ENCODE assay signal across 18 cellular contexts in genomic region chr4:55440786-55441185, GRCh38. TPM values are rescaled to one million over a fixed set of nuclear protein-coding genes. Genes with fewer than 3 reads are reported as not detected.
DNase-seq lines count a peak whose midpoint lies in the region; ATAC-seq lines count a peak whose summit lies in the region.
"Had no signal": no experiment of that assay in that cellular context is flagged by ENCODE, and none has a peak within 500 bp of the region (broad histone marks: within the 10 kb centered on the region; RNA-seq: fewer than 3 reads in every experiment).

No MANE protein-coding gene starts in this region.

- H3K9me2 ChIP-seq in GM23248 (ENCODE audit: insufficient read depth), result no peaks in the 10 kb centered on the region

- peak overlapping the region; percentile 5 for H3K27ac Mint-ChIP-seq in activated T-cell treated with anti-CD3 and anti-CD28 coated beads, Interleukin-2, amount 50 U/mL, for 72 hours
- H3K27ac Mint-ChIP-seq in activated T-helper 17 cell treated with anti-CD3 and anti-CD28 coated beads, Interleukin-2, amount 50 U/mL, for 72 hours, result peak overlapping the region; percentile 41

- H2BK5ac ChIP-seq in trophoblast cell (ENCODE audit: low read depth, low read length, poor library complexity), result no peak overlapping the region

- H4K20me1 ChIP-seq in GM23248 (ENCODE audit: insufficient read depth), result no peaks in the 10 kb centered on the region

- no peak overlapping the region for H2BK12ac ChIP-seq in trophoblast cell (ENCODE audit: low read length)

- H3K4me2 ChIP-seq in trophoblast cell (ENCODE audit: low read length) (no peak overlapping the region), GM23248 (ENCODE audit: unreplicated experiment) (no peak overlapping the region)
- H3K4me2 ChIP-seq: KMS-11 had no signal

- peaks cover 8 to 9% of the 10 kb centered on the region in 2 experiments for H3K36me3 ChIP-seq in trophoblast cell (ENCODE audit: control insufficient read depth in 1 of 2, insufficient read depth in 2 of 2, low read length in 2 of 2)
- H3K36me3 ChIP-seq in GM23248 (ENCODE audit: low read depth), result peaks cover 17% of the 10 kb centered on the region

- peak overlapping the region; percentile 48 for H3K9ac ChIP-seq in trophoblast cell (ENCODE audit: low read length)
- H3K9ac ChIP-seq in GM23248, result no peak overlapping the region
- H3K9ac ChIP-seq: KMS-11 had no signal

- no peaks in the 10 kb centered on the region for H3K27me3 Mint-ChIP-seq in activated T-cell treated with anti-CD3 and anti-CD28 coated beads, Interleukin-2, amount 50 U/mL, for 72 hours (ENCODE audit: low read depth)
- H3K27me3 Mint-ChIP-seq in activated T-helper 17 cell treated with anti-CD3 and anti-CD28 coated beads, Interleukin-2, amount 50 U/mL, for 72 hours, result no peaks in the 10 kb centered on the region

- in situ Hi-C loops in GM23248 (cut with MboI), result loop anchor here (25.0 kb wide), 1 partner anchor 422 kb away; the partner anchor contains the start of gene EXOC1

- no peak overlapping the region for H3K14ac ChIP-seq in trophoblast cell (ENCODE audit: low read length)

- H3K4ac ChIP-seq in trophoblast cell (ENCODE audit: low read depth, low read length), result no peak overlapping the region

- no peak overlapping the region for H4K8ac ChIP-seq in trophoblast cell (ENCODE audit: low read depth, low read length)

- H2AK5ac ChIP-seq in trophoblast cell (ENCODE audit: low read length), result no peak overlapping the region

- H4K12ac ChIP-seq in trophoblast cell (ENCODE audit: low read depth, low read length), result no peak overlapping the region

- H3K27ac ChIP-seq in trophoblast cell (ENCODE audit: low read depth, low read length) (no peak overlapping the region), GM23248 (no peak overlapping the region)
- H3K27ac ChIP-seq: KMS-11, RWPE1, SJCRH30 had no signal

- H3K4me3 ChIP-seq in trophoblast cell (ENCODE audit: low read depth, low read length) (no peak overlapping the region), GM23248 (no peak overlapping the region)
- H3K4me3 ChIP-seq: SJCRH30 had no signal

- H3K9me3 ChIP-seq in trophoblast cell (ENCODE audit: insufficient read depth, low read depth, low read length), result no peaks in the 10 kb centered on the region
- no peaks in the 10 kb centered on the region for H3K9me3 ChIP-seq in GM23248 (ENCODE audit: low read depth)
- H3K9me3 ChIP-seq: Caco-2, SJCRH30 had no signal

- H3K79me2 ChIP-seq in trophoblast cell (ENCODE audit: control insufficient read depth, insufficient read depth, low read length, poor library complexity) (no peaks in the 10 kb centered on the region), GM23248 (ENCODE audit: insufficient read depth) (no peaks in the 10 kb centered on the region)

- H3K23ac ChIP-seq in trophoblast cell (ENCODE audit: low read length), result no peak overlapping the region

- H2AFZ ChIP-seq in trophoblast cell (ENCODE audit: insufficient read depth, low read length, poor library complexity), result no peak overlapping the region
- no peak overlapping the region for H2AFZ ChIP-seq in GM23248

- no peak overlapping the region for H2BK120ac ChIP-seq in trophoblast cell (ENCODE audit: insufficient read depth, low read length, poor library complexity)

- DNase-seq in activated T-cell treated with anti-CD3 and anti-CD28 coated beads, Interleukin-2, amount 50 U/mL, for 72 hours, result no peak
- DNase-seq in activated T-cell treated with anti-CD3 and anti-CD28 coated beads, Interleukin-2, amount 50 U/mL, for 1 hour, result no peak
- DNase-seq in trophoblast cell (no peak), GM23248 (no peak), AG20443 (ENCODE audit: low spot score) (no peak)
- DNase-seq: Caco-2, DMS153, NCI-H1048, NCI-H146, NCI-H2081, NCI-H774, PC-3, SJCRH30 had no signal

- H3K36me3 Mint-ChIP-seq in activated T-cell treated with anti-CD3 and anti-CD28 coated beads, Interleukin-2, amount 50 U/mL, for 72 hours (ENCODE audit: insufficient read depth in 2 of 2), result peaks cover 4 to 14% of the 10 kb centered on the region in 2 donors
- H3K36me3 Mint-ChIP-seq in activated T-helper 17 cell treated with anti-CD3 and anti-CD28 coated beads, Interleukin-2, amount 50 U/mL, for 72 hours (ENCODE audit: low read depth), result peaks cover 80% of the 10 kb centered on the region

- no CpG with 5 or more reads among the region's 2 CpGs for WGBS in trophoblast cell (ENCODE audit: extremely low coverage, insufficient coverage, insufficient read length)
- 97 to 98% methylated on average over 2 of the region's 2 CpGs for WGBS in GM23248 (ENCODE audit: low coverage in 1 of 2, low lambda C conversion rate in 2 of 2, missing lambda C conversion rate in 2 of 2), 2 experiments

- H3K9me3 Mint-ChIP-seq in activated T-cell treated with anti-CD3 and anti-CD28 coated beads, Interleukin-2, amount 50 U/mL, for 72 hours, result no peaks in the 10 kb centered on the region
- H3K9me3 Mint-ChIP-seq in activated T-helper 17 cell treated with anti-CD3 and anti-CD28 coated beads, Interleukin-2, amount 50 U/mL, for 72 hours, result no peaks in the 10 kb centered on the region

- no peaks in the 10 kb centered on the region for H3K4me1 ChIP-seq in trophoblast cell (ENCODE audit: control insufficient read depth in 1 of 2, insufficient read depth in 2 of 2, low read length in 2 of 2)
- H3K4me1 ChIP-seq in GM23248 (ENCODE audit: insufficient read depth), result peaks cover 20% of the 10 kb centered on the region
- H3K4me1 ChIP-seq: SJCRH30 had no signal

- no peak for ATAC-seq in activated T-cell treated with anti-CD3 and anti-CD28 coated beads, Interleukin-2, amount 50 U/mL, for 72 hours (replicated peaks in 1 of 2)
- peak; percentile 63 for ATAC-seq in HG02610 (IDR thresholded peaks at IDR 0.05; ENCODE audit: unreplicated experiment)
- no peak for ATAC-seq in activated T-helper 17 cell treated with anti-CD3 and anti-CD28 coated beads, Interleukin-2, amount 50 U/mL, for 72 hours (replicated peaks)
- ATAC-seq in HG02642 (IDR thresholded peaks at IDR 0.05; ENCODE audit: poor library complexity, unreplicated experiment), result no peak
- ATAC-seq: PC-3 had no signal

- H4K91ac ChIP-seq in trophoblast cell (ENCODE audit: low read depth, low read length), result no peak overlapping the region

- H3K4me3 Mint-ChIP-seq in activated T-cell treated with anti-CD3 and anti-CD28 coated beads, Interleukin-2, amount 50 U/mL, for 72 hours, result no peak overlapping the region
- no peak overlapping the region for H3K4me3 Mint-ChIP-seq in activated T-helper 17 cell treated with anti-CD3 and anti-CD28 coated beads, Interleukin-2, amount 50 U/mL, for 72 hours

- no peak overlapping the region for H3K18ac ChIP-seq in trophoblast cell (ENCODE audit: low read length)

- no peaks in the 10 kb centered on the region for H3K27me3 ChIP-seq in trophoblast cell (ENCODE audit: insufficient read depth, low read length)
- no peaks in the 10 kb centered on the region for H3K27me3 ChIP-seq in GM23248 (replicated peaks; ENCODE audit: insufficient read depth)
- H3K27me3 ChIP-seq: SJCRH30 had no signal

- peaks cover 65% of the 10 kb centered on the region for H3F3A ChIP-seq in GM23248 (ENCODE audit: insufficient read depth)

- no peaks in the 10 kb centered on the region for H3K4me1 Mint-ChIP-seq in activated T-cell treated with anti-CD3 and anti-CD28 coated beads, Interleukin-2, amount 50 U/mL, for 72 hours (ENCODE audit: low read depth)
- H3K4me1 Mint-ChIP-seq in activated T-helper 17 cell treated with anti-CD3 and anti-CD28 coated beads, Interleukin-2, amount 50 U/mL, for 72 hours, result peaks cover 8% of the 10 kb centered on the region

- no peaks in the 10 kb centered on the region for H3K79me1 ChIP-seq in trophoblast cell (ENCODE audit: low read length)

RNA-seq across cellular contexts. Expression of gene TMEM165, which starts 45.0 kb away (rescaled TPM):
- total RNA-seq in activated T-cell treated with anti-CD3 and anti-CD28 coated beads, Interleukin-2, amount 50 U/mL, for 72 hours, result 10 to 100 TPM; 65.8 to 65.9 TPM
- 10 to 100 TPM; 60.5 to 81.9 TPM for total RNA-seq in activated T-helper 17 cell treated with anti-CD3 and anti-CD28 coated beads, Interleukin-2, amount 50 U/mL, for 72 hours
- 51.4 and 53.4 TPM in 2 replicates for polyA plus RNA-seq in trophoblast cell (2013)
- 217 and 271 TPM in 2 replicates for total RNA-seq in GM23248 (2014; rRNA removed; shearing (Covaris generic))
- polyA plus RNA-seq in GM23248 (2016; fragmentation: Nextera tagmentation; extraction: Ambion mirVana), result 188 and 193 TPM in 2 replicates
